15 cellular contexts compared by ENCODE assay signal in genomic region chr7:30869794-30870491, GRCh38. TPM values are rescaled to one million over a fixed set of nuclear protein-coding genes. Genes with fewer than 3 reads are reported as not detected.
DNase-seq lines count a peak whose midpoint lies in the region; ATAC-seq and TF ChIP-seq lines count a peak whose summit lies in the region.
"Had no signal": no experiment of that assay in that cellular context is flagged by ENCODE, and none has a peak within 500 bp of the region (broad histone marks: within the 10 kb centered on the region; RNA-seq: fewer than 3 reads in every experiment).

No MANE protein-coding gene starts in this region.

- no peaks in the 10 kb centered on the region for H3K27me3 ChIP-seq in BE2C
- no peaks in the 10 kb centered on the region for H3K27me3 ChIP-seq in effector memory CD4-positive, alpha-beta T cell (replicated peaks; ENCODE audit: control insufficient read depth, insufficient read depth, low read length, poor library complexity, severe bottlenecking)
- H3K27me3 ChIP-seq: brain microvascular endothelial cell had no signal

- no peaks in the 10 kb centered on the region for H3K9me3 Mint-ChIP-seq in natural killer cell treated with Interleukin-12 subunit alpha and Interleukin-12 subunit beta and Interleukin-15 and Interleukin-18, amount 100 ng/mL, for 72 hours
- H3K9me3 Mint-ChIP-seq: activated T-cell treated with anti-CD3 and anti-CD28 coated beads, Interleukin-2, amount 50 U/mL, for 4 hours; naive thymus-derived CD4-positive, alpha-beta T cell had no signal

- H3K27ac Mint-ChIP-seq in natural killer cell treated with Interleukin-12 subunit alpha and Interleukin-12 subunit beta and Interleukin-15 and Interleukin-18, amount 100 ng/mL, for 72 hours: no peak overlapping the region
- H3K27ac Mint-ChIP-seq: naive thymus-derived CD4-positive, alpha-beta T cell had no signal

- H3K36me3 Mint-ChIP-seq in natural killer cell treated with Interleukin-12 subunit alpha and Interleukin-12 subunit beta and Interleukin-15 and Interleukin-18, amount 100 ng/mL, for 72 hours: no peaks in the 10 kb centered on the region

- no peak for ATAC-seq in GM18870 (IDR thresholded peaks at IDR 0.05; ENCODE audit: unreplicated experiment)
- no peak for ATAC-seq in natural killer cell treated with Interleukin-12 subunit alpha and Interleukin-12 subunit beta and Interleukin-15 and Interleukin-18, amount 100 ng/mL, for 72 hours
- ATAC-seq: activated T-cell treated with anti-CD3 and anti-CD28 coated beads, Interleukin-2, amount 50 U/mL, for 4 hours; naive thymus-derived CD4-positive, alpha-beta T cell had no signal

- no peaks in the 10 kb centered on the region for H3K4me1 Mint-ChIP-seq in natural killer cell treated with Interleukin-12 subunit alpha and Interleukin-12 subunit beta and Interleukin-15 and Interleukin-18, amount 100 ng/mL, for 72 hours (ENCODE audit: low read depth in 2 of 2)

- no peaks in the 10 kb centered on the region for H3K27me3 Mint-ChIP-seq in natural killer cell treated with Interleukin-12 subunit alpha and Interleukin-12 subunit beta and Interleukin-15 and Interleukin-18, amount 100 ng/mL, for 72 hours
- H3K27me3 Mint-ChIP-seq: naive thymus-derived CD4-positive, alpha-beta T cell had no signal

- no peak overlapping the region for H3K27ac ChIP-seq in effector memory CD4-positive, alpha-beta T cell (ENCODE audit: insufficient read depth, low read length, poor library complexity, severe bottlenecking)
- H3K27ac ChIP-seq: brain microvascular endothelial cell had no signal

- TF ChIP-seq CTCF in BE2C (IDR thresholded peaks at IDR 0.05; ENCODE audit: low read depth, low read length): no peak

- H3K36me3 ChIP-seq in BE2C: peaks cover 3% of the 10 kb centered on the region; the same call in 1 of the 2 replicates
- no peaks in the 10 kb centered on the region for H3K36me3 ChIP-seq in effector memory CD4-positive, alpha-beta T cell (ENCODE audit: control insufficient read depth, insufficient read depth, low read length)
- H3K36me3 ChIP-seq: brain microvascular endothelial cell had no signal

- H3K4me3 ChIP-seq in BE2C (ENCODE audit: low read depth, low read length): no peak overlapping the region
- H3K4me3 ChIP-seq in effector memory CD4-positive, alpha-beta T cell (ENCODE audit: insufficient read depth, low read depth, low read length, poor library complexity, severe bottlenecking): no peak overlapping the region

- DNase-seq in BE2C: peak; percentile 40
- DNase-seq in NCI-H1694 (lab: John Stamatoyannopoulos, UW): peak; percentile 71
- DNase-seq in cerebellar cortex (ENCODE audit: low spot score): peak; percentile 33
- peak; percentile 77 to 92 for DNase-seq in lung microvascular endothelial cell (ENCODE audit: low read depth in 2 of 2)
- no peak for DNase-seq in natural killer cell treated with Interleukin-12 subunit alpha and Interleukin-12 subunit beta and Interleukin-15 and Interleukin-18, amount 100 ng/mL, for 72 hours (ENCODE audit: low spot score)
- DNase-seq in effector memory CD4-positive, alpha-beta T cell: no peak
- no peak for DNase-seq in NCI-H82 (lab: John Stamatoyannopoulos, UW)
- DNase-seq: activated T-cell treated with anti-CD3 and anti-CD28 coated beads, Interleukin-2, amount 50 U/mL, for 4 hours; brain microvascular endothelial cell; C1 segment of cervical spinal cord; KBM-7; naive thymus-derived CD4-positive, alpha-beta T cell; NK-92 treated with Interleukin-12 subunit alpha and Interleukin-12 subunit beta, amount 100 ng/mL, for 24 hours; trophoblast cell had no signal

- H3K9me3 ChIP-seq in BE2C: no peaks in the 10 kb centered on the region
- H3K9me3 ChIP-seq in effector memory CD4-positive, alpha-beta T cell (ENCODE audit: control insufficient read depth, low read length): no peaks in the 10 kb centered on the region

- H3K4me3 Mint-ChIP-seq in natural killer cell treated with Interleukin-12 subunit alpha and Interleukin-12 subunit beta and Interleukin-15 and Interleukin-18, amount 100 ng/mL, for 72 hours: no peak overlapping the region
- H3K4me3 Mint-ChIP-seq: activated T-cell treated with anti-CD3 and anti-CD28 coated beads, Interleukin-2, amount 50 U/mL, for 4 hours; naive thymus-derived CD4-positive, alpha-beta T cell had no signal

- 0 out of 2 replicates have a peak, but pooled peaks cover 6% of the 10 kb centered on the region for H3K4me1 ChIP-seq in BE2C
- H3K4me1 ChIP-seq in effector memory CD4-positive, alpha-beta T cell (ENCODE audit: control insufficient read depth, insufficient read depth, low read length, poor library complexity, severe bottlenecking): no peaks in the 10 kb centered on the region

RNA-seq across cellular contexts. Expression of gene AQP1, which starts 41.7 kb away (rescaled TPM):
- 6.1 TPM for polyA plus RNA-seq in BE2C (2012; ENCODE audit: insufficient read depth, insufficient read length, low read depth)
- total RNA-seq in lung microvascular endothelial cell: 1.4 and 1.7 TPM in 2 replicates
- under 1 TPM in 1 of 2 donors, not detected in 1; 0.14 TPM for total RNA-seq in natural killer cell treated with Interleukin-12 subunit alpha and Interleukin-12 subunit beta and Interleukin-15 and Interleukin-18, amount 100 ng/mL, for 72 hours

Comparison
In these comparisons a context has a peak if more than half of its experiments do, and no peak if none do; other contexts are left out.
1. DNase-seq: peak in BE2C (single experiment), NCI-H1694 (single experiment), cerebellar cortex (single experiment) and lung microvascular endothelial cell (2 of 2); none in natural killer cell treated with Interleukin-12 subunit alpha and Interleukin-12 subunit beta and Interleukin-15 and Interleukin-18, amount 100 ng/mL, for 72 hours (single experiment), effector memory CD4-positive, alpha-beta T cell (0 of 3) and NCI-H82 (single experiment).